Comparison of ENCODE assay signal across 18 cellular contexts in the genomic region with DNA sequence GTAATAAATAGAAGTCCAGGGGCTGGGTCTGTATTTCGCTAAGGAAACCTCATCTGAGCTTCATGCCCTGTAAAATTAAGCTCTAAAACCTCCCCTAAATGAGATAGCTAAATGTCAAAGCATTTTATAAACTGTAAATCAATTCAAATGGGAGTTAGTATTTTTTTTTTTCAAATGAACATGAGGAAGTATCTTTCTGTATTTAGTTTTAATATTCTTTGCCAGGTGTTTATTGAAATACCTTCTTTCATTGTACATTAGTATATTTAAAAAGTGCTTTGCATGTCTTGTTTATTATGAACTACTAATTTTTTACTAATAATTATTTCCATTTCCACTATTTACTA. TPM values are rescaled to one million over a fixed set of nuclear protein-coding genes. Genes with fewer than 3 reads are reported as not detected.
DNase-seq lines count a peak whose midpoint lies in the region; ATAC-seq, FAIRE-seq and TF ChIP-seq lines count a peak whose summit lies in the region.
"Had no signal": no experiment of that assay in that cellular context is flagged by ENCODE, and none has a peak within 500 bp of the region (broad histone marks: within the 10 kb centered on the region; RNA-seq: fewer than 3 reads in every experiment).

No MANE protein-coding gene starts in this region.

- H3K4me3 ChIP-seq in HepG2 (replicated peaks in 1 of 3; ENCODE audit: insufficient read depth in 1 of 3, low read depth in 2 of 3, low read length in 3 of 3) (no peak overlapping the region), right lobe of liver (no peak overlapping the region)
- H3K4me3 ChIP-seq: GM12878 had no signal

- TF ChIP-seq POLR2A in HepG2 (IDR thresholded peaks at IDR 0.05; ENCODE audit: insufficient read depth in 1 of 2, low read depth in 2 of 2, low read length in 2 of 2) (no peak; a peak in 1 of 4 replicates), right lobe of liver (IDR thresholded peaks at IDR 0.05) (no peak)

- BruUV-seq in HepG2 (replicated peaks; lab: Mats Ljungman, UMichigan) = no TSS peak

- no peak overlapping the region for H2AFZ ChIP-seq in HepG2 (ENCODE audit: low read length)

- H3K27me3 Mint-ChIP-seq in chondrocyte (ENCODE audit: low read depth) (no peaks in the 10 kb centered on the region), nephron progenitor cell (ENCODE audit: low read depth, poor library complexity) (no peaks in the 10 kb centered on the region)
- H3K27me3 Mint-ChIP-seq: B cell; CD4-positive, alpha-beta T cell had no signal

- CTCF ChIA-PET in HepG2 (lab: Yijun Ruan, JAX; ENCODE audit: low intra/inter-chr PET ratio, low total read pairs) = interaction anchor here (0.7 kb wide), 1 partner anchor 92 kb away, joined by 3 read pairs; no protein-coding TSS in a partner anchor

- 98% methylated on average over 1 of the region's 1 CpG for WGBS in HepG2 (ENCODE audit: low lambda C conversion rate)
- WGBS in right lobe of liver (ENCODE audit: insufficient coverage, low coverage, low lambda C conversion rate, missing lambda C conversion rate) = 100% methylated on average over 1 of the region's 1 CpG

- DNase-seq in HepG2 (ENCODE audit: low spot score) (no peak), right lobe of liver (no peak), chondrocyte (ENCODE audit: low spot score) (no peak), nephron progenitor cell (no peak), sciatic nerve (ENCODE audit: low spot score) (no peak), posterior cingulate gyrus (no peak), NK-92 (lab: John Stamatoyannopoulos, UW; ENCODE audit: unreplicated experiment) (no peak)
- DNase-seq: C1 segment of cervical spinal cord; CD4-positive, alpha-beta T cell; DMS79; GOT3; H9 had no signal

- TF ChIP-seq CTCF in HepG2 (CRISPR knock-in tag; IDR thresholded peaks at IDR 0.05) (no peak), right lobe of liver (IDR thresholded peaks at IDR 0.05) (no peak), chondrocyte (IDR thresholded peaks at IDR 0.05) (no peak), nephron progenitor cell (IDR thresholded peaks at IDR 0.05) (no peak)

- H3K27ac Mint-ChIP-seq in chondrocyte (ENCODE audit: unreplicated experiment) (peak overlapping the region; percentile 78), nephron progenitor cell (peak overlapping the region; percentile 27)
- H3K27ac Mint-ChIP-seq: B cell; CD4-positive, alpha-beta T cell; H9 had no signal

- no peak overlapping the region for H3K4me3 Mint-ChIP-seq in chondrocyte (ENCODE audit: unreplicated experiment)
- no peak overlapping the region for H3K4me3 Mint-ChIP-seq in nephron progenitor cell
- H3K4me3 Mint-ChIP-seq: B cell; CD4-positive, alpha-beta T cell; H9 had no signal

- H3K4me1 Mint-ChIP-seq in chondrocyte (ENCODE audit: low read depth) = peaks cover 77% of the 10 kb centered on the region
- no peaks in the 10 kb centered on the region for H3K4me1 Mint-ChIP-seq in nephron progenitor cell
- H3K4me1 Mint-ChIP-seq: H9 had no signal

- no peak for FAIRE-seq in HepG2 (lab: Jason Lieb, UNC)
- FAIRE-seq: GM12878, GM18507 had no signal

- no peaks in the 10 kb centered on the region for H3K79me2 ChIP-seq in HepG2 (ENCODE audit: insufficient read depth, low read length)

- peaks cover 31% of the 10 kb centered on the region for H4K20me1 ChIP-seq in HepG2 (ENCODE audit: insufficient read depth, low read length)

- no peak overlapping the region for H3K4me2 ChIP-seq in HepG2 (ENCODE audit: low read depth, low read length)
- H3K4me2 ChIP-seq: KMS-11 had no signal

- POLR2A ChIA-PET in HepG2 (lab: Yijun Ruan, JAX) = no interaction called here

- H3K27ac ChIP-seq in HepG2 (ENCODE audit: extremely low read length, insufficient read depth, low read length) (peak overlapping the region; percentile 26), right lobe of liver (no peak overlapping the region)
- H3K27ac ChIP-seq: 22Rv1, KMS-11 had no signal

- H3K36me3 ChIP-seq in HepG2 (replicated peaks in 1 of 2; ENCODE audit: control insufficient read depth in 1 of 2, insufficient read depth in 2 of 2, low read length in 2 of 2) (peaks cover 25 to 42% of the 10 kb centered on the region in 2 experiments), right lobe of liver (peaks cover 4 to 44% (median 24%) of the 10 kb centered on the region in 4 donors)

- H3K36me3 Mint-ChIP-seq in chondrocyte (ENCODE audit: low read depth) (peaks cover 47% of the 10 kb centered on the region), nephron progenitor cell (ENCODE audit: low read depth) (peaks cover 46% of the 10 kb centered on the region)

- no peak for ATAC-seq in HepG2
- no peak for ATAC-seq in right lobe of liver
- ATAC-seq in HG02642 (IDR thresholded peaks at IDR 0.05; ENCODE audit: poor library complexity, unreplicated experiment) = no peak
- no peak for ATAC-seq in sciatic nerve
- ATAC-seq: GM12878 had no signal

- H3K9me3 Mint-ChIP-seq in chondrocyte (ENCODE audit: low read depth) (no peaks in the 10 kb centered on the region), nephron progenitor cell (no peaks in the 10 kb centered on the region)
- H3K9me3 Mint-ChIP-seq: CD4-positive, alpha-beta T cell; H9 had no signal

- no peak for TF ChIP-seq RAD21 in HepG2 (CRISPR knock-in tag; IDR thresholded peaks at IDR 0.05)

- H3K9me3 ChIP-seq in HepG2 (ENCODE audit: low read length) = no peaks in the 10 kb centered on the region
- H3K9me3 ChIP-seq in right lobe of liver = no peaks in the 10 kb centered on the region

- H3K27me3 ChIP-seq in HepG2 (ENCODE audit: control insufficient read depth in 1 of 2, insufficient read depth in 2 of 2, low read length in 2 of 2) (no peaks in the 10 kb centered on the region), right lobe of liver (no peaks in the 10 kb centered on the region)

- H3K4me1 ChIP-seq in HepG2 (ENCODE audit: insufficient read depth, low read length) (no peaks in the 10 kb centered on the region), right lobe of liver (no peaks in the 10 kb centered on the region)

- no peak for TF ChIP-seq EP300 in HepG2 (IDR thresholded peaks at IDR 0.05; ENCODE audit: low read depth in 2 of 2, low read length in 2 of 2)
- no peak for TF ChIP-seq EP300 in HepG2 (CRISPR knock-in tag; IDR thresholded peaks at IDR 0.05; ENCODE audit: borderline replicate concordance)

- intact Hi-C loops in HepG2 (cut with micrococcal nuclease; ENCODE audit: unreplicated experiment) (no loop called here), right lobe of liver (cut with DNase I) (no loop called here), sciatic nerve (cut with DNase I) (no loop called here), posterior cingulate gyrus (cut with DNase I) (no loop called here)

- no peak overlapping the region for H3K9ac ChIP-seq in HepG2 (ENCODE audit: insufficient read depth, low read depth, low read length)
- H3K9ac ChIP-seq: KMS-11 had no signal

- in situ Hi-C loops in HepG2 (cut with HindIII; ENCODE audit: extremely low pct_ligation_motif_present, low pct_unique_long_range_greater_than_20kb) = loop anchor here (5.0 kb wide), 1 partner anchor 573 kb away; no protein-coding TSS in a partner anchor

TF ChIP-seq in HepG2, 621 proteins besides CTCF, POLR2A, EP300 and RAD21 (continues in another document):
- TF ChIP-seq NCOA5 (CRISPR knock-in tag; IDR thresholded peaks at IDR 0.05) = no peak
- TF ChIP-seq, protein P1, sequence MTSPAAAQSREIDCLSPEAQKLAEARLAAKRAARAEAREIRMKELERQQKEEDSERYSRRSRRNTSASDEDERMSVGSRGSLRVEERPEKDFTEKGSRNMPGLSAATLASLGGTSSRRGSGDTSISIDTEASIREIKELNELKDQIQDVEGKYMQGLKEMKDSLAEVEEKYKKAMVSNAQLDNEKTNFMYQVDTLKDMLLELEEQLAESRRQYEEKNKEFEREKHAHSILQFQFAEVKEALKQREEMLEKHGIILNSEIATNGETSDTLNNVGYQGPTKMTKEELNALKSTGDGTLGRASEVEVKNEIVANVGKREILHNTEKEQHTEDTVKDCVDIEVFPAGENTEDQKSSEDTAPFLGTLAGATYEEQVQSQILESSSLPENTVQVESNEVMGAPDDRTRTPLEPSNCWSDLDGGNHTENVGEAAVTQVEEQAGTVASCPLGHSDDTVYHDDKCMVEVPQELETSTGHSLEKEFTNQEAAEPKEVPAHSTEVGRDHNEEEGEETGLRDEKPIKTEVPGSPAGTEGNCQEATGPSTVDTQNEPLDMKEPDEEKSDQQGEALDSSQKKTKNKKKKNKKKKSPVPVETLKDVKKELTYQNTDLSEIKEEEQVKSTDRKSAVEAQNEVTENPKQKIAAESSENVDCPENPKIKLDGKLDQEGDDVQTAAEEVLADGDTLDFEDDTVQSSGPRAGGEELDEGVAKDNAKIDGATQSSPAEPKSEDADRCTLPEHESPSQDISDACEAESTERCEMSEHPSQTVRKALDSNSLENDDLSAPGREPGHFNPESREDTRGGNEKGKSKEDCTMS (CRISPR knock-in tag; conservative IDR thresholded peaks at IDR 0.05) = no peak

RNA-seq across cellular contexts. Expression of gene ATIC, which starts 47.7 kb away (rescaled TPM):
- total RNA-seq in HepG2 (2016; rRNA removed; fragmentation: Illumina TruSeq; extraction: Trizol) = 89.8 and 276 TPM in 2 replicates
- 41.3 and 50.0 TPM in 2 replicates for total RNA-seq in HepG2 (2016; cell fraction: cytosol; rRNA removed; fragmentation: Illumina TruSeq; extraction: Trizol; ENCODE audit: low read depth)
- 74.0 and 293 TPM in 2 replicates for total RNA-seq in HepG2 (2016; cell fraction: insoluble cytoplasmic fraction; rRNA removed; fragmentation: Illumina TruSeq; extraction: Trizol)
- 89.3 and 106 TPM in 2 replicates for total RNA-seq in HepG2 (2016; cell fraction: membrane; rRNA removed; fragmentation: Illumina TruSeq; extraction: Trizol)
- total RNA-seq in HepG2 (2016; cell fraction: nucleus; rRNA removed; fragmentation: Illumina TruSeq; extraction: Trizol) = 158 and 178 TPM in 2 replicates
- 140 and 146 TPM in 2 replicates for polyA plus RNA-seq in HepG2 (2011; rRNA removed)
- 118 and 158 TPM in 2 replicates for polyA plus RNA-seq in HepG2 (2011; cell fraction: cytosol; rRNA removed)
- 146 and 172 TPM in 2 replicates for polyA plus RNA-seq in HepG2 (2011; cell fraction: nucleus; rRNA removed)
- polyA plus RNA-seq in HepG2 (2012) = 332 and 337 TPM in 2 replicates
- 84.7 and 87.1 TPM in 2 replicates for polyA plus RNA-seq in HepG2 (2016; cell fraction: cytosol; fragmentation: Illumina TruSeq; extraction: Trizol; ENCODE audit: low read depth)
- 500 and 505 TPM in 2 replicates for polyA plus RNA-seq in HepG2 (2016; cell fraction: insoluble cytoplasmic fraction; fragmentation: Illumina TruSeq; extraction: Trizol; ENCODE audit: low read depth)
- polyA plus RNA-seq in HepG2 (2016; cell fraction: membrane; fragmentation: Illumina TruSeq; extraction: Trizol; ENCODE audit: low read depth) = 128 and 133 TPM in 2 replicates
- 347 and 358 TPM in 2 replicates for polyA plus RNA-seq in HepG2 (2016; cell fraction: nucleus; fragmentation: Illumina TruSeq; extraction: Trizol; ENCODE audit: insufficient read depth, low read depth)
- 138 and 191 TPM in 2 replicates for polyA minus RNA-seq in HepG2 (2011; rRNA and poly(A)+ RNA removed; ENCODE audit: low replicate concordance)
- 177 and 194 TPM in 2 replicates for polyA minus RNA-seq in HepG2 (2011; cell fraction: cytosol; rRNA and poly(A)+ RNA removed)
- polyA minus RNA-seq in HepG2 (2011; cell fraction: nucleus; rRNA and poly(A)+ RNA removed) = 127 and 162 TPM in 2 replicates
- 10 to 100 TPM; 38.8 to 57.3 (median 43.0) TPM for total RNA-seq in right lobe of liver
- 77.0 to 109 TPM (median 77.7 TPM) in 3 replicates for total RNA-seq in chondrocyte
- 62.8 TPM for total RNA-seq in sciatic nerve
